8 cellular contexts compared by ENCODE assay signal in the genomic region with DNA sequence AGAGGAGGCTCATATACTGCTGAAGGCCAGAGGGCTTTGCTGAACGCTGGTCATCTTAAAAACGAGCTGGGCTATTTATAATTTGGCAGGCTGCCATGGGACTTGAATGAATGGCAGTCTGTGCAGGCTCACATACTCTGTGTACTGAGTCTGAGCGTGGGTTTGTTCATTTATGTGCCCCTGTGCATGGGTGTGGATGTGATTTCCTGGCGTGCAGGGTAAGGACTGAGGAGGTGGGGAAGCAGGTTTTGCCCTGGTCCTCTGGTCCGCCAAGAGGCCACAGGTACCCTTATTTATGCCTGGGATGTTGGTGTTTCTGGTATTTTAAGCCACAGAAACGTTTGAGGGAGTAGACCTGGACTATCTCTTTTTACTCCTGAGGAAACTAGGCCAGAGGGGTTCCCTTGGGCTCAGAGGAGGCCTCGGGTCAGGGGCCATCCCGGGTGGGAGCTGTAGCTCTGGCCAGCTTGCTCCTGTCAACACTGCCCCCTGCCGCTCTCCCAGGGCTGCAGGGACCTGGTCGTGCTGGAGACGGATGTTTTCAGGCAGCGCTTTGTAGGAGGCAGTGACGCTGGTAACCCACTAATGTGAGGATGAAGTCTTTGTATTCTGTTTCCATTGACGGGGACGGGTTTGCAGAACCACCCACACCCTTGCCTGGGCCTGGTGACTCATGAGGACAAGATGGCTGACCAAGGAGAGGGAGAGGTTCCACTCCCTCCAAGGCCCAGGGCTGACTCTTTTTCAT.
DNase-seq lines count a peak whose midpoint lies in the region; ATAC-seq and TF ChIP-seq lines count a peak whose summit lies in the region.

No MANE protein-coding gene starts in this region.

- no peak overlapping the region for H3K4me3 ChIP-seq in GM12875 (ENCODE audit: low read depth, low read length)
- no peak overlapping the region for H3K4me3 ChIP-seq in adipocyte (ENCODE audit: low read length)
- H3K4me3 ChIP-seq in prostate gland = no peak overlapping the region
- H3K4me3 ChIP-seq in upper lobe of left lung = no peak overlapping the region

- intact Hi-C loops in Right ventricle myocardium superior (cut with DNase I) = loop anchor here (10.0 kb wide), 1 partner anchor 186 kb away; a partner anchor contains a TSS
- intact Hi-C loops in prostate gland (cut with DNase I) = no loop called here

- no peak overlapping the region for H3K9ac ChIP-seq in adipocyte (ENCODE audit: low read length)

- H3K4me1 ChIP-seq in adipocyte (ENCODE audit: control insufficient read depth, insufficient read depth, low read length) (peaks cover 17% of the 10 kb centered on the region), prostate gland (replicated peaks) (peaks cover 5% of the 10 kb centered on the region), upper lobe of left lung (peaks cover 8 to 19% (median 13%) of the 10 kb centered on the region in 4 donors)

- H3K27ac ChIP-seq in prostate gland = no peak overlapping the region
- peak overlapping the region in 1 of 4 donors; percentile 13 for H3K27ac ChIP-seq in upper lobe of left lung

- H3K36me3 ChIP-seq in adipocyte (ENCODE audit: control insufficient read depth, insufficient read depth, low read length, severe bottlenecking) (no peaks in the 10 kb centered on the region), prostate gland (no peaks in the 10 kb centered on the region), upper lobe of left lung (no peaks in the 10 kb centered on the region)

- 39% methylated on average over 13 of the region's 15 CpGs for WGBS in prostate gland
- WGBS in upper lobe of left lung, 2 donors = 43 to 44% methylated on average over 11 to 15 of the region's 15 CpGs

- DNase-seq in HUDEP-2 (lab: John Stamatoyannopoulos, UW; ENCODE audit: unreplicated experiment in 76 of 76) (peak in 68 of 76 experiments; percentile 4 to 77 (median 50)), T follicular helper cell (ENCODE audit: low read depth) (peak; percentile 49), adipocyte (ENCODE audit: low read depth) (peak; percentile 83), Right ventricle myocardium superior (peak; percentile 69), prostate gland (ENCODE audit: low spot score) (peak; percentile 60), upper lobe of left lung (peak in 1 of 2 donors; percentile 37)

- ATAC-seq in Right ventricle myocardium superior (ENCODE audit: poor library complexity) (peak; percentile 87), upper lobe of left lung (ENCODE audit: low FRiP score in 2 of 2) (peak; percentile 67 to 72), HG03039 (IDR thresholded peaks at IDR 0.05; ENCODE audit: unreplicated experiment) (no peak)

- TF ChIP-seq POLR2A in prostate gland (IDR thresholded peaks at IDR 0.05) (no peak), upper lobe of left lung (IDR thresholded peaks at IDR 0.05) (no peak)

- H3K27me3 ChIP-seq in adipocyte (replicated peaks; ENCODE audit: control insufficient read depth, insufficient read depth, low read length) (no peaks in the 10 kb centered on the region), prostate gland (replicated peaks; ENCODE audit: insufficient read depth) (no peaks in the 10 kb centered on the region), upper lobe of left lung (no peaks in the 10 kb centered on the region)

- TF ChIP-seq EP300 in upper lobe of left lung (IDR thresholded peaks at IDR 0.05) = no peak

- TF ChIP-seq CTCF in GM12875 (IDR thresholded peaks at IDR 0.05; ENCODE audit: borderline replicate concordance, insufficient read depth, low read depth, low read length) = peak; percentile 57
- peak in 1 of 4 experiments; percentile 13 for TF ChIP-seq CTCF in prostate gland (IDR thresholded peaks at IDR 0.05)
- TF ChIP-seq CTCF in upper lobe of left lung (IDR thresholded peaks at IDR 0.05) = peak in 3 of 6 experiments; percentile 12 to 33 (median 22)

- H3K9me3 ChIP-seq in adipocyte (ENCODE audit: control insufficient read depth, low read length) (no peaks in the 10 kb centered on the region), prostate gland (no peaks in the 10 kb centered on the region), upper lobe of left lung (no peaks in the 10 kb centered on the region)
